ENCODE assay signal across 38 cellular contexts in genomic region chr11:1239596-1240205, GRCh38. TPM values are rescaled to one million over a fixed set of nuclear protein-coding genes. Genes with fewer than 3 reads are reported as not detected.
"Had no signal": no experiment of that assay in that cellular context is flagged by ENCODE, and none has a peak within 500 bp of the region (broad histone marks: within the 10 kb centered on the region; RNA-seq: fewer than 3 reads in every experiment).

No MANE protein-coding gene starts in this region.

- H3K9me3 ChIP-seq: adrenal gland, ascending aorta, body of pancreas had no signal

- FAIRE-seq: astrocyte, bronchial epithelial cell had no signal

- H3K36me3 ChIP-seq: adrenal gland, ascending aorta, brain microvascular endothelial cell, breast epithelium, cardiac muscle cell had no signal

- DNase-seq: activated effector memory CD4-positive, alpha-beta T cell treated with anti-CD3 and anti-CD28 coated beads, Interleukin-2, amount 50 U/mL, for 16 hours; activated effector memory CD4-positive, alpha-beta T cell treated with Interleukin-2 at 50 U/mL for 16 hours; activated gamma-delta T cell; activated gamma-delta T cell treated with Interleukin-2 at 50 U/mL for 16 hours; activated naive CD4-positive, alpha-beta T cell; activated naive CD4-positive, alpha-beta T cell treated with anti-CD3 and anti-CD28 coated beads for 36 hours; activated naive CD4-positive, alpha-beta T cell treated with anti-CD3 and anti-CD28 coated beads, Interleukin-2, amount 10 ng/mL, durations not matched to agents 7 days and 5 days; activated naive CD4-positive, alpha-beta T cell treated with anti-CD3 and anti-CD28 coated beads, Interleukin-2, amount 50 U/mL, for 16 hours; activated naive CD4-positive, alpha-beta T cell treated with Interleukin-2 at 50 U/mL for 16 hours; activated naive CD8-positive, alpha-beta T cell treated with anti-CD3 and anti-CD28 coated beads for 36 hours; activated naive CD8-positive, alpha-beta T cell treated with anti-CD3 and anti-CD28 coated beads, Interleukin-2, amount 10 ng/mL, durations not matched to agents 7 days and 5 days; activated naive CD8-positive, alpha-beta T cell treated with anti-CD3 and anti-CD28 coated beads, Interleukin-2, amount 50 U/mL, for 24 hours; activated T-cell treated with anti-CD3 and anti-CD28 coated beads for 4 hours; activated T-cell treated with anti-CD3 and anti-CD28 coated beads, Interleukin-2, amount 50 U/mL, for 1 hour; activated T-cell treated with anti-CD3 and anti-CD28 coated beads, Interleukin-2, amount 50 U/mL, for 24 hours; activated T-cell treated with anti-CD3 and anti-CD28 coated beads, Interleukin-2, amount 50 U/mL, for 4 hours; activated T-cell treated with anti-CD3 and anti-CD28 coated beads, Interleukin-2, amount 50 U/mL, for 48 hours; activated T-cell treated with anti-CD3 and anti-CD28 coated beads, Interleukin-2, amount 50 U/mL, for 72 hours; adrenal gland; amniotic stem cell; amygdala; anterior cingulate cortex; brain microvascular endothelial cell; caudate nucleus; central memory CD4-positive, alpha-beta T cell; cerebellar nuclear complex had no signal

- H3K4me1 ChIP-seq: adrenal gland, ascending aorta, body of pancreas, breast epithelium had no signal

- H3K4me3 ChIP-seq: adrenal gland, ascending aorta, body of pancreas, breast epithelium, cardiac muscle cell had no signal

- H3K27ac ChIP-seq: adrenal gland, ascending aorta, body of pancreas, brain microvascular endothelial cell, breast epithelium, cardiac muscle cell had no signal

- ATAC-seq: activated naive CD4-positive, alpha-beta T cell treated with anti-CD3 and anti-CD28 coated beads, Interleukin-2, amount 50 U/mL, for 72 hours; activated naive CD8-positive, alpha-beta T cell treated with anti-CD3 and anti-CD28 coated beads, Interleukin-2, amount 50 U/mL, for 24 hours; activated T-cell treated with anti-CD3 and anti-CD28 coated beads, Interleukin-2, amount 50 U/mL, for 4 hours; activated T-cell treated with anti-CD3 and anti-CD28 coated beads, Interleukin-2, amount 50 U/mL, for 72 hours; activated T-helper 17 cell treated with anti-CD3 and anti-CD28 coated beads, Interleukin-2, amount 50 U/mL, for 72 hours had no signal

- H3K27me3 ChIP-seq: adrenal gland, ascending aorta, body of pancreas, brain microvascular endothelial cell, breast epithelium, cardiac muscle cell had no signal

RNA-seq across cellular contexts. Expression of gene MUC5B, which starts 16.8 kb away (rescaled TPM):
- total RNA-seq: activated naive CD4-positive, alpha-beta T cell treated with anti-CD3 and anti-CD28 coated beads for 36 hours; activated naive CD4-positive, alpha-beta T cell treated with anti-CD3 and anti-CD28 coated beads, Interleukin-2, amount 50 U/mL, for 72 hours; activated naive CD8-positive, alpha-beta T cell treated with anti-CD3 and anti-CD28 coated beads for 36 hours; activated naive CD8-positive, alpha-beta T cell treated with anti-CD3 and anti-CD28 coated beads, Interleukin-2, amount 10 ng/mL, durations not matched to agents 7 days and 5 days; activated T-cell treated with anti-CD3 and anti-CD28 coated beads, Interleukin-2, amount 50 U/mL, for 72 hours; activated T-helper 1 cell treated with anti-CD3 and anti-CD28 coated beads, Interleukin-12 subunit alpha, Interleukin-12 subunit beta, Interleukin-2, Interleukin-4 antibody, amounts not matched to agents 30 ng/mL and 10 ng/mL and 1 ng/mL, durations not matched to agents 14 hours and 24 hours and 36 hours; activated T-helper 17 cell treated with anti-CD3 and anti-CD28 coated beads, Interleukin-2, amount 50 U/mL, for 72 hours; activated T-helper 2 cell treated with anti-CD3 and anti-CD28 coated beads, Interferon-gamma antibody, Interleukin-2, Interleukin-4, amounts not matched to agents 10 μg/mL and 5 μg/mL and 100 μg/mL, durations not matched to agents 14 hours and 24 hours and 36 hours; astrocyte; bronchial epithelial cell; cardiac muscle cell; cardiac septum; chondrocyte had no signal
- polyA plus RNA-seq: cardiac muscle cell had no signal
